In the genomic region with DNA sequence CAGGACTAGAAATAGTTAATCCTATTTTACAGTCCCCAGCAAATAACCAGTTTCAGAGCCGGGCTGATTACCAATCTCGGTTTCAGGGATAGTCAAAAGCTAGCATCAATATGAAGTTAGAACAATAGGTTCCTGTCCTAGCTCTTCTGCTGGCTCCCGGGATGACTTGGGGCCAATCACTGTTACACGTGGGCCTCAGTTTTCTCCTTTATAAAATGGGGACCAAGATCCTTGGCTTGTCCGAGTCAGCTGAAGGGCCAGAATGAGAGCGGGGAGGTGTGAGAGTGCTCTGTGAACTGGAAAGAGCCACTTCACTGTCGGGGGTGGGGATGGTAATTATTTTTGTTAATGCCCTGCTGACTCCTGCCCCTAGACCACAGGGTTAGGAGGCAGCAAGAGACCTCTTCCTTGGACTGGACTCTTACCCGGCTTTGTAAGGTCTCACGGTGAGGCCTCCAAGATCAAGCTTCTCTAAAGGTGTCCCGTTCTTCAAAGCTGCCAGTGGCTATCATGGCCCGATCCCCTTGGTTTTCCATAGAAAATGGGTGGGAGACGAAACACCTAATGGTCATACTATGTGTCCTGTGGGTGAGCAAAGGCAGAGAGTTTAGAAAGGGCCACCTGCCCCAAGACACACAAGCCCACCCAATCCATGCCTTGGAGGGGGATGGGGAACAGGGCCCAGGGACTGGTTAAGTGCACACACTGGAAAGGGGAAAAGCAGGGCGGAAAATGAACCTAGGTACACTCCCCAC, we compare ENCODE assay signal across 8 cellular contexts. TPM values are rescaled to one million over a fixed set of nuclear protein-coding genes. Genes with fewer than 3 reads are reported as not detected.
DNase-seq lines count a peak whose midpoint lies in the region; TF ChIP-seq lines count a peak whose summit lies in the region.

No MANE protein-coding gene starts in this region.

- H3K36me3 ChIP-seq in A673 (ENCODE audit: insufficient read depth, low read length, poor library complexity, severe bottlenecking) = peaks cover 52% of the 10 kb centered on the region
- H3K36me3 ChIP-seq in muscle layer of duodenum (ENCODE audit: control insufficient read depth in 1 of 2, insufficient read depth in 2 of 2, low read length in 2 of 2) = peaks cover 19 to 25% of the 10 kb centered on the region in 2 donors

- peak overlapping the region; percentile 92 for H3K27ac ChIP-seq in A673 (ENCODE audit: low read depth, low read length, poor library complexity, severe bottlenecking)
- peak overlapping the region; percentile 81 for H3K27ac ChIP-seq in muscle layer of duodenum (ENCODE audit: low read length)

- H3K4me1 Mint-ChIP-seq in HFFc6 (ENCODE audit: low read depth) = peaks cover 46% of the 10 kb centered on the region

- peak overlapping the region; percentile 92; the same call in 1 of the 2 replicates for H3K4me3 Mint-ChIP-seq in HFFc6

- H3K27me3 ChIP-seq in A673 (replicated peaks; ENCODE audit: insufficient read depth, low read depth, low read length, poor library complexity) (no peaks in the 10 kb centered on the region), muscle layer of duodenum (ENCODE audit: low read depth, low read length) (no peaks in the 10 kb centered on the region)

- peaks cover 8% of the 10 kb centered on the region for H3K27me3 Mint-ChIP-seq in HFFc6 (ENCODE audit: insufficient read depth)

- H3K9me3 ChIP-seq in A673 (ENCODE audit: low read depth, low read length, poor library complexity, severe bottlenecking) (no peaks in the 10 kb centered on the region), muscle layer of duodenum (ENCODE audit: control insufficient read depth in 1 of 2, low read length in 2 of 2) (no peaks in the 10 kb centered on the region)

- H3K4me3 ChIP-seq in A673 (ENCODE audit: low read depth, low read length, poor library complexity, severe bottlenecking) (peak overlapping the region; percentile 71), astrocyte of the spinal cord (ENCODE audit: low read depth, low read length) (peak overlapping the region; percentile 65), muscle layer of duodenum (ENCODE audit: low read depth in 1 of 2, low read length in 2 of 2) (peak overlapping the region; percentile 64 to 80)

- BruUV-seq in A673 (replicated peaks; lab: Mats Ljungman, UMichigan) = no TSS peak

- TF ChIP-seq CTCF in A673 (conservative IDR thresholded peaks at IDR 0.05; ENCODE audit: low read depth, low read length) (no peak), HFFc6 (IDR thresholded peaks at IDR 0.05) (no peak), astrocyte of the spinal cord (IDR thresholded peaks at IDR 0.05; ENCODE audit: low read depth, low read length) (no peak)

- no peak overlapping the region for H3K27ac Mint-ChIP-seq in HFFc6

- DNase-seq in A673 (ENCODE audit: low spot score) (no peak), HFFc6 (no peak), astrocyte of the spinal cord (ENCODE audit: low read depth, low spot score) (no peak), HK-2 (ENCODE audit: unreplicated experiment) (no peak), retina (no peak), OCI-M2 (lab: John Stamatoyannopoulos, UW; ENCODE audit: unreplicated experiment) (no peak), SKM-1 treated with dmso at 0.1 percent for 144 hours (lab: John Stamatoyannopoulos, UW; ENCODE audit: unreplicated experiment) (no peak)

- in situ Hi-C loops in astrocyte of the spinal cord (cut with HindIII; ENCODE audit: low sequenced_read_pairs) = no loop called here

- intact Hi-C loops in A673 (cut with micrococcal nuclease; ENCODE audit: unreplicated experiment) = no loop called here

- H3K9me3 Mint-ChIP-seq in HFFc6 = no peaks in the 10 kb centered on the region

- H3K4me1 ChIP-seq in A673 (ENCODE audit: insufficient read depth, low read length, poor library complexity, severe bottlenecking) = peaks cover 24% of the 10 kb centered on the region
- peaks cover 14 to 15% of the 10 kb centered on the region in 2 donors for H3K4me1 ChIP-seq in muscle layer of duodenum (ENCODE audit: control insufficient read depth in 1 of 2, insufficient read depth in 2 of 2, low read length in 2 of 2)

- CTCF ChIA-PET in A673 (lab: Charles Lee) = no interaction called here

- H3K36me3 Mint-ChIP-seq in HFFc6 (ENCODE audit: low read depth) = no peaks in the 10 kb centered on the region; the same call in 1 of the 2 replicates

- POLR2A ChIA-PET in A673 (lab: Charles Lee; ENCODE audit: low non-redundant PET) = no interaction called here

RNA-seq across cellular contexts. Expression of a gene that starts 1.4 kb away (rescaled TPM):
- total RNA-seq in A673 (2021) = 88.5 and 106 TPM in 2 replicates
- total RNA-seq in HFFc6 (2021; fragmentation: NEBNext Ultra II Directional; extraction: Animal tissue kit (Norgen Biotek cat#: 25700)) = 1 to 10 TPM; 6.4 to 9.9 (median 8.0) TPM

RNA-seq across cellular contexts. Expression of a gene that starts 27.7 kb away (rescaled TPM):
- 2.3 and 3.6 TPM in 2 replicates for total RNA-seq in A673 (2021)
- under 1 TPM; 0.10 to 0.62 (median 0.39) TPM for total RNA-seq in HFFc6 (2021; fragmentation: NEBNext Ultra II Directional; extraction: Animal tissue kit (Norgen Biotek cat#: 25700))

RNA-seq across cellular contexts. Expression of a gene that starts 30.4 kb away (rescaled TPM):
- 0.41 TPM in 1 of 2 replicates, not detected in the other for total RNA-seq in A673 (2021)
- under 1 TPM in 4 of 6 experiments, not detected in 2; 0.11 to 0.25 (median 0.17) TPM for total RNA-seq in HFFc6 (2021; fragmentation: NEBNext Ultra II Directional; extraction: Animal tissue kit (Norgen Biotek cat#: 25700))
